25 cellular contexts compared by ENCODE assay signal in genomic region chr1:53605181-53605580, GRCh38.
"Had no signal": no experiment of that assay in that cellular context is flagged by ENCODE, and none has a peak within 500 bp of the region (broad histone marks: within the 10 kb centered on the region; RNA-seq: fewer than 3 reads in every experiment).

No MANE protein-coding gene starts in this region.

- H3K27me3 Mint-ChIP-seq: activated B cell treated with CpG ODN at 0.5 μM for 24 hours; activated CD4-positive, alpha-beta T cell treated with anti-CD3 and anti-CD28 coated beads for 36 hours; activated naive CD8-positive, alpha-beta T cell treated with anti-CD3 and anti-CD28 coated beads, Interleukin-2, amount 50 U/mL, for 24 hours; stimulated activated naive B cell treated with anti-CD40 and anti-IgM and Interleukin-4, amounts not matched to agents 10 μg/mL and 1 μg/mL and 100 μg/mL, for 72 hours had no signal

- H3K4me2 ChIP-seq: neural progenitor cell had no signal

- H3K4me1 ChIP-seq: neural progenitor cell, pancreas, transverse colon, uterus had no signal

- H3K4me3 ChIP-seq: cardiac muscle cell, neural progenitor cell, pancreas, transverse colon, uterus had no signal

- H3K27ac Mint-ChIP-seq: activated B cell treated with CpG ODN at 0.5 μM for 24 hours; activated CD4-positive, alpha-beta T cell treated with anti-CD3 and anti-CD28 coated beads for 36 hours; activated naive CD4-positive, alpha-beta T cell treated with anti-CD3 and anti-CD28 coated beads, Interleukin-2, amount 10 ng/mL, durations not matched to agents 7 days and 5 days; activated naive CD8-positive, alpha-beta T cell treated with anti-CD3 and anti-CD28 coated beads, Interleukin-2, amount 50 U/mL, for 24 hours; activated T-helper 2 cell treated with anti-CD3 and anti-CD28 coated beads, Interferon-gamma antibody, Interleukin-2, Interleukin-4, amounts not matched to agents 10 μg/mL and 5 μg/mL and 100 μg/mL, durations not matched to agents 14 hours and 24 hours and 36 hours; neural progenitor cell; stimulated activated naive B cell treated with anti-CD40 and anti-IgM and Interleukin-4, amounts not matched to agents 10 μg/mL and 1 μg/mL and 100 μg/mL, for 72 hours; T-helper 1 cell treated with Interleukin-12 subunit alpha and Interleukin-12 subunit beta and Interleukin-4 antibody, amounts not matched to agents 30 μg/mL and 1 μg/mL, for 36 hours had no signal

- DNase-seq: activated B cell treated with CpG ODN at 0.5 μM for 24 hours; activated CD4-positive, alpha-beta T cell treated with anti-CD3 and anti-CD28 coated beads for 36 hours; activated CD4-positive, alpha-beta T cell treated with anti-CD3 and anti-CD28 coated beads, Interleukin-2, amount 50 U/mL, for 48 hours; activated CD8-positive, alpha-beta memory T cell treated with anti-CD3 and anti-CD28 coated beads, Interleukin-2, amount 50 U/mL, for 48 hours; activated naive CD4-positive, alpha-beta T cell treated with anti-CD3 and anti-CD28 coated beads, Interleukin-2, amount 10 ng/mL, durations not matched to agents 7 days and 5 days; activated naive CD8-positive, alpha-beta T cell treated with anti-CD3 and anti-CD28 coated beads, Interleukin-2, amount 50 U/mL, for 24 hours; activated T-cell treated with anti-CD3 and anti-CD28 coated beads, Interleukin-2, amount 50 U/mL, for 4 hours; dermis blood vessel endothelial cell; effector CD8-positive, alpha-beta T cell; foreskin melanocyte; glutamatergic neuron; hypothalamus; left ventricle myocardium superior; small intestine; stimulated activated CD4-positive, alpha-beta T cell treated with anti-CD3 and anti-CD28 coated beads, Interleukin-15, amount 100 ng/mL, for 24 hours; stimulated activated naive B cell treated with anti-CD40 and anti-IgM and Interleukin-4, amounts not matched to agents 10 μg/mL and 1 μg/mL and 100 μg/mL, for 72 hours; T1000; transverse colon had no signal

- H3K4me1 Mint-ChIP-seq: activated B cell treated with CpG ODN at 0.5 μM for 24 hours; activated naive CD8-positive, alpha-beta T cell treated with anti-CD3 and anti-CD28 coated beads, Interleukin-2, amount 50 U/mL, for 24 hours had no signal

- ATAC-seq: activated CD4-positive, alpha-beta T cell treated with anti-CD3 and anti-CD28 coated beads for 36 hours; activated naive CD8-positive, alpha-beta T cell treated with anti-CD3 and anti-CD28 coated beads, Interleukin-2, amount 50 U/mL, for 24 hours; activated T-cell treated with anti-CD3 and anti-CD28 coated beads, Interleukin-2, amount 50 U/mL, for 4 hours; esophagus mucosa; left ventricle myocardium superior; pancreas; stimulated activated naive B cell treated with anti-CD40 and anti-IgM and Interleukin-4, amounts not matched to agents 10 μg/mL and 1 μg/mL and 100 μg/mL, for 72 hours had no signal

- H3K36me3 ChIP-seq: cardiac muscle cell, neural progenitor cell, pancreas, transverse colon, uterus had no signal

- H3K36me3 Mint-ChIP-seq: activated naive CD4-positive, alpha-beta T cell treated with anti-CD3 and anti-CD28 coated beads, Interleukin-2, amount 10 ng/mL, durations not matched to agents 7 days and 5 days; neural progenitor cell; stimulated activated naive B cell treated with anti-CD40 and anti-IgM and Interleukin-4, amounts not matched to agents 10 μg/mL and 1 μg/mL and 100 μg/mL, for 72 hours had no signal

- H3K4me3 Mint-ChIP-seq: activated B cell treated with CpG ODN at 0.5 μM for 24 hours; activated CD4-positive, alpha-beta T cell treated with anti-CD3 and anti-CD28 coated beads for 36 hours; activated naive CD4-positive, alpha-beta T cell treated with anti-CD3 and anti-CD28 coated beads, Interleukin-2, amount 10 ng/mL, durations not matched to agents 7 days and 5 days; activated naive CD8-positive, alpha-beta T cell treated with anti-CD3 and anti-CD28 coated beads, Interleukin-2, amount 50 U/mL, for 24 hours; activated T-cell treated with anti-CD3 and anti-CD28 coated beads, Interleukin-2, amount 50 U/mL, for 4 hours; neural progenitor cell; stimulated activated naive B cell treated with anti-CD40 and anti-IgM and Interleukin-4, amounts not matched to agents 10 μg/mL and 1 μg/mL and 100 μg/mL, for 72 hours; T-helper 1 cell treated with Interleukin-12 subunit alpha and Interleukin-12 subunit beta and Interleukin-4 antibody, amounts not matched to agents 30 μg/mL and 1 μg/mL, for 36 hours had no signal

- H2AFZ ChIP-seq: neural progenitor cell had no signal

- H3K9me3 ChIP-seq: pancreas had no signal

- H3K27me3 ChIP-seq: cardiac muscle cell, neural progenitor cell, pancreas, transverse colon, uterus had no signal

- H3K27ac ChIP-seq: cardiac muscle cell, neural progenitor cell, pancreas, transverse colon, uterus had no signal

- H3K9me3 Mint-ChIP-seq: activated naive CD4-positive, alpha-beta T cell treated with anti-CD3 and anti-CD28 coated beads, Interleukin-2, amount 10 ng/mL, durations not matched to agents 7 days and 5 days; T-helper 1 cell treated with Interleukin-12 subunit alpha and Interleukin-12 subunit beta and Interleukin-4 antibody, amounts not matched to agents 30 μg/mL and 1 μg/mL, for 36 hours had no signal

- H3K9ac ChIP-seq: neural progenitor cell had no signal
